In the genomic region with DNA sequence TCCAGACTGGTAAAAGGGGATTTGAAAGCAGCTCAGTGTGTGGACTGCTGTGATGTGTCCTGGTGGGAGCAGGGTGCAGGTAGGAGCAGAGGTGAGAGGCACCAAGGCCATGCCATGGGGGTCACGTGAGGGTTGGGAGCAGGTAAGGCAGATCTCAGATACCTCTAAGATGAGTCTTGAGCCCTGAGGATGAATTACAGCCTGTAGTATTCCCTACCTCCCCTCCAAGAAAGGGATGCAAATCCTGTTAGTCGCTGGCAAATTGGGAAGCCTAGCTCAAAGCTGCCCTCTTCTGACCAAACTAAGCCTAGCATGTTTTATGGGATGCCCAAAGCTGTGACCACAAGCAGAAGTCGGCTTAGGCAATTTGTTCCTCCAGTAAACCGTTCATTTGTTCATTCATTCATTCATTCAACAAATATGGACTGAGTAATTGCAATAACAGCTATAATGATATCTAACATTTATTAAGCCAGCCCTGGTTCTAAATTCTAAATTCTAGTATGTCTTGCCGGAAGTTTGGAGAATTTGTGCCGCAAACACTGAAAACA, we compare ENCODE assay signal across 8 cellular contexts. TPM values are rescaled to one million over a fixed set of nuclear protein-coding genes. Genes with fewer than 3 reads are reported as not detected.
DNase-seq lines count a peak whose midpoint lies in the region; ATAC-seq and TF ChIP-seq lines count a peak whose summit lies in the region.

No MANE protein-coding gene starts in this region.

- WGBS in HUES64: 51% methylated on average over 6 of the region's 6 CpGs

- H3K79me2 ChIP-seq in OCI-LY1 (ENCODE audit: insufficient read depth, low read length): peaks cover 7% of the 10 kb centered on the region
- H3K79me2 ChIP-seq in neural cell (replicated peaks; ENCODE audit: insufficient read depth, low read length): no peaks in the 10 kb centered on the region

- H2AFZ ChIP-seq in OCI-LY1 (ENCODE audit: low read length): no peak overlapping the region
- no peak overlapping the region for H2AFZ ChIP-seq in neural cell (ENCODE audit: low read depth, low read length)

- H3K36me3 ChIP-seq in HUES64 (ENCODE audit: insufficient read depth, low read length): no peaks in the 10 kb centered on the region
- peaks cover 7% of the 10 kb centered on the region; the same call in 1 of the 2 replicates for H3K36me3 ChIP-seq in OCI-LY1 (ENCODE audit: insufficient read depth, low read length)
- no peaks in the 10 kb centered on the region for H3K36me3 ChIP-seq in neural cell (ENCODE audit: insufficient read depth, low read length)

- H3K4me3 ChIP-seq in HUES64 (ENCODE audit: low read length): no peak overlapping the region
- H3K4me3 ChIP-seq in OCI-LY1 (ENCODE audit: low read depth, low read length, poor library complexity, severe bottlenecking): no peak overlapping the region
- H3K4me3 ChIP-seq in fibroblast of pulmonary artery (replicated peaks; ENCODE audit: low read depth, low read length): no peak overlapping the region
- H3K4me3 ChIP-seq in neural cell (ENCODE audit: low read length): no peak overlapping the region

- H3K9me2 ChIP-seq in OCI-LY1 (ENCODE audit: low read depth, low read length) (no peaks in the 10 kb centered on the region), neural cell (ENCODE audit: insufficient read depth, low read length) (no peaks in the 10 kb centered on the region)

- TF ChIP-seq CTCF in OCI-LY1 (IDR thresholded peaks at IDR 0.05; ENCODE audit: low read length) (peak; percentile 69; the same call in 1 of the 2 replicates), fibroblast of pulmonary artery (IDR thresholded peaks at IDR 0.05; ENCODE audit: low read length, missing control alignments) (peak; percentile 92), neural cell (IDR thresholded peaks at IDR 0.05; ENCODE audit: poor library complexity, severe bottlenecking) (peak; percentile 87)

- H3F3A ChIP-seq in OCI-LY1 (ENCODE audit: insufficient read depth, low read length) (no peaks in the 10 kb centered on the region), neural cell (ENCODE audit: insufficient read depth, low read length, poor library complexity, severe bottlenecking) (no peaks in the 10 kb centered on the region)

- H3K27ac ChIP-seq in HUES64 (ENCODE audit: low read depth, low read length) (peak overlapping the region; percentile 25; the same call in 1 of the 2 replicates), OCI-LY1 (ENCODE audit: low read depth, low read length, poor library complexity, severe bottlenecking) (no peak overlapping the region), neural cell (ENCODE audit: low read length) (no peak overlapping the region)

- H4K20me1 ChIP-seq in OCI-LY1 (ENCODE audit: insufficient read depth, low read length) (no peaks in the 10 kb centered on the region), neural cell (ENCODE audit: insufficient read depth) (no peaks in the 10 kb centered on the region)

- H3K9ac ChIP-seq in HUES64 (ENCODE audit: low read depth, low read length): no peak overlapping the region
- H3K9ac ChIP-seq in OCI-LY1 (ENCODE audit: low read length): no peak overlapping the region
- H3K9ac ChIP-seq in neural cell (ENCODE audit: low read length): peak overlapping the region; percentile 30

- H3K9me3 ChIP-seq in HUES64 (ENCODE audit: insufficient read depth, low read depth, low read length) (no peaks in the 10 kb centered on the region), OCI-LY1 (ENCODE audit: low read length) (no peaks in the 10 kb centered on the region), neural cell (ENCODE audit: low read length) (no peaks in the 10 kb centered on the region)

- peak; percentile 93 for TF ChIP-seq RAD21 in neural cell (conservative IDR thresholded peaks at IDR 0.05)

- DNase-seq in DMS153 treated with DMSO at 0.1 percent for 48 hours (lab: John Stamatoyannopoulos, UW; ENCODE audit: unreplicated experiment) (peak; percentile 88), fibroblast of pulmonary artery (ENCODE audit: low read depth) (peak; percentile 90), OCI-M2 (lab: John Stamatoyannopoulos, UW; ENCODE audit: unreplicated experiment) (no peak)
- peak; percentile 66 to 71 for DNase-seq in activated T-cell treated with anti-CD3 and anti-CD28 coated beads, Interleukin-2, amount 50 U/mL, for 48 hours

- H3K4me2 ChIP-seq in OCI-LY1 (ENCODE audit: low read length) (no peak overlapping the region), neural cell (ENCODE audit: low read length) (no peak overlapping the region)

- H3K27me3 ChIP-seq in HUES64 (ENCODE audit: insufficient read depth, low read length): 0 out of 2 replicates have a peak, but pooled peaks cover 4% of the 10 kb centered on the region
- peaks cover 8% of the 10 kb centered on the region for H3K27me3 ChIP-seq in OCI-LY1 (ENCODE audit: insufficient read depth, low read length)
- no peaks in the 10 kb centered on the region for H3K27me3 ChIP-seq in neural cell (ENCODE audit: insufficient read depth, low read depth, low read length)

- ATAC-seq in HG02870 (IDR thresholded peaks at IDR 0.05; ENCODE audit: unreplicated experiment): no peak

- H3K4me1 ChIP-seq in HUES64 (ENCODE audit: insufficient read depth, low read length) (peaks cover 12% of the 10 kb centered on the region; the same call in 1 of the 2 replicates), OCI-LY1 (ENCODE audit: insufficient read depth, low read length, severe bottlenecking) (peaks cover 14% of the 10 kb centered on the region)

- TF ChIP-seq EP300 in neural cell (conservative IDR thresholded peaks at IDR 0.05; ENCODE audit: poor library complexity, severe bottlenecking): no peak

TF ChIP-seq in neural cell, 6 proteins besides CTCF, POLR2A, EP300 and RAD21:
- peak; percentile 58 for TF ChIP-seq REST (IDR thresholded peaks at IDR 0.05; ENCODE audit: borderline replicate concordance)
- TF ChIP-seq SMC3 (conservative IDR thresholded peaks at IDR 0.05; ENCODE audit: poor library complexity): peak; percentile 97
- TF ChIP-seq EZH2 (IDR thresholded peaks at IDR 0.05; ENCODE audit: borderline replicate concordance, insufficient read depth, low read length, poor library complexity, severe bottlenecking): no peak
TF ChIP-seq in neural cell: peak in this region for 2.

RNA-seq across cellular contexts. Expression of gene NUAK2, which starts 3.9 kb away (rescaled TPM):
- polyA plus RNA-seq in HUES64 (2013, experiment 1 of 2): 7.7 TPM
- 8.7 TPM for polyA plus RNA-seq in HUES64 (2013, experiment 2 of 2)
- 1.4 and 2.9 TPM in 2 replicates for polyA plus RNA-seq in neural cell
- polyA minus RNA-seq in neural cell: 2.5 and 3.2 TPM in 2 replicates

RNA-seq across cellular contexts. Expression of gene KLHDC8A, which starts 31.3 kb away (rescaled TPM):
- 2.1 TPM for polyA plus RNA-seq in HUES64 (2013, experiment 1 of 2)
- polyA plus RNA-seq in HUES64 (2013, experiment 2 of 2): 4.4 TPM
- polyA plus RNA-seq in neural cell: 7.7 and 11.7 TPM in 2 replicates
- polyA minus RNA-seq in neural cell: 4.4 TPM in 2 replicates
